In genomic region chr5:79846198-79846521, GRCh38 we compare ENCODE assay signal across 20 cellular contexts.
DNase-seq lines count a peak whose midpoint lies in the region; TF ChIP-seq lines count a peak whose summit lies in the region.
"Had no signal": no experiment of that assay in that cellular context is flagged by ENCODE, and none has a peak within 500 bp of the region (broad histone marks: within the 10 kb centered on the region; RNA-seq: fewer than 3 reads in every experiment).

No MANE protein-coding gene starts in this region.

- TF ChIP-seq CTCF in osteocyte (IDR thresholded peaks at IDR 0.05): no peak

- peak overlapping the region; percentile 29; the same call in 1 of the 2 replicates for H3K4me2 ChIP-seq in BLaER1
- H3K4me2 ChIP-seq: A549 had no signal

- no peaks in the 10 kb centered on the region for H3K36me3 ChIP-seq in BLaER1
- H3K36me3 ChIP-seq: neutrophil had no signal

- H3K9me3 Mint-ChIP-seq in activated CD4-positive, alpha-beta T cell treated with anti-CD3 and anti-CD28 coated beads, Interleukin-2, amount 10 ng/mL, durations not matched to agents 24 days and 14 days: peaks cover 3% of the 10 kb centered on the region
- H3K9me3 Mint-ChIP-seq in activated T-helper 2 cell treated with anti-CD3 and anti-CD28 coated beads, Interferon-gamma antibody, Interleukin-2, Interleukin-4, amounts not matched to agents 10 μg/mL and 5 μg/mL and 100 μg/mL, durations not matched to agents 14 hours and 24 hours and 36 hours: no peaks in the 10 kb centered on the region
- no peaks in the 10 kb centered on the region for H3K9me3 Mint-ChIP-seq in osteocyte (ENCODE audit: unreplicated experiment)
- H3K9me3 Mint-ChIP-seq: activated naive CD8-positive, alpha-beta T cell treated with anti-CD3 and anti-CD28 coated beads for 36 hours had no signal

- peak overlapping the region; percentile 75 for H3K27ac Mint-ChIP-seq in activated CD4-positive, alpha-beta T cell treated with anti-CD3 and anti-CD28 coated beads, Interleukin-2, amount 10 ng/mL, durations not matched to agents 24 days and 14 days
- H3K27ac Mint-ChIP-seq in activated T-helper 2 cell treated with anti-CD3 and anti-CD28 coated beads, Interferon-gamma antibody, Interleukin-2, Interleukin-4, amounts not matched to agents 10 μg/mL and 5 μg/mL and 100 μg/mL, durations not matched to agents 14 hours and 24 hours and 36 hours: peak overlapping the region; percentile 50
- no peak overlapping the region for H3K27ac Mint-ChIP-seq in osteocyte (ENCODE audit: unreplicated experiment)

- H3K9ac ChIP-seq in BLaER1: no peak overlapping the region

- no peaks in the 10 kb centered on the region for H3K27me3 ChIP-seq in BLaER1

- DNase-seq in activated CD4-positive, alpha-beta T cell treated with anti-CD3 and anti-CD28 coated beads, Interleukin-2, amount 10 ng/mL, durations not matched to agents 24 days and 14 days: no peak
- no peak for DNase-seq in activated CD4-positive, alpha-beta T cell treated with anti-CD3 and anti-CD28 coated beads, Interleukin-2, amount 50 U/mL, for 48 hours
- DNase-seq in activated T-helper 2 cell treated with anti-CD3 and anti-CD28 coated beads, Interferon-gamma antibody, Interleukin-2, Interleukin-4, amounts not matched to agents 10 μg/mL and 5 μg/mL and 100 μg/mL, durations not matched to agents 14 hours and 24 hours and 36 hours (ENCODE audit: low spot score): no peak
- DNase-seq in osteocyte (ENCODE audit: extremely low spot score, unreplicated experiment) (peak; percentile 2), AML-193 (lab: John Stamatoyannopoulos, UW) (no peak), EL (no peak), occipital lobe (lab: John Stamatoyannopoulos, UW) (no peak)
- DNase-seq: activated effector memory CD4-positive, alpha-beta T cell treated with Interleukin-2 at 50 U/mL for 16 hours; Calu3; cerebellar nuclear complex; H7; left cardiac atrium; mesendoderm; NCI-H187; NCI-H526 had no signal

- intact Hi-C loops in activated CD4-positive, alpha-beta T cell treated with anti-CD3 and anti-CD28 coated beads, Interleukin-2, amount 10 ng/mL, durations not matched to agents 24 days and 14 days (cut with micrococcal nuclease): loop anchor here (5.0 kb wide), 2 partner anchors 234 to 609 kb away; partner anchors contain the start of genes JMY and TENT2
- intact Hi-C loops in activated T-helper 2 cell treated with anti-CD3 and anti-CD28 coated beads, Interferon-gamma antibody, Interleukin-2, Interleukin-4, amounts not matched to agents 10 μg/mL and 5 μg/mL and 100 μg/mL, durations not matched to agents 14 hours and 24 hours and 36 hours (cut with micrococcal nuclease): loop anchor here (5.0 kb wide), 2 partner anchors 234 to 911 kb away; partner anchors contain the start of gene TENT2

- H3K4me1 ChIP-seq in BLaER1: peaks cover 23% of the 10 kb centered on the region
- H3K4me1 ChIP-seq: A549 had no signal

- H3K27me3 Mint-ChIP-seq in activated CD4-positive, alpha-beta T cell treated with anti-CD3 and anti-CD28 coated beads, Interleukin-2, amount 10 ng/mL, durations not matched to agents 24 days and 14 days: no peaks in the 10 kb centered on the region
- peaks cover 3% of the 10 kb centered on the region for H3K27me3 Mint-ChIP-seq in activated T-helper 2 cell treated with anti-CD3 and anti-CD28 coated beads, Interferon-gamma antibody, Interleukin-2, Interleukin-4, amounts not matched to agents 10 μg/mL and 5 μg/mL and 100 μg/mL, durations not matched to agents 14 hours and 24 hours and 36 hours (ENCODE audit: low read depth)
- peaks cover 8% of the 10 kb centered on the region for H3K27me3 Mint-ChIP-seq in osteocyte (ENCODE audit: unreplicated experiment)

- no peaks in the 10 kb centered on the region for H4K20me1 ChIP-seq in BLaER1

- peaks cover 5% of the 10 kb centered on the region; the same call in 1 of the 2 replicates for H3K9me3 ChIP-seq in BLaER1
- H3K9me3 ChIP-seq: A549, neutrophil had no signal

- no peaks in the 10 kb centered on the region for H3K36me3 Mint-ChIP-seq in activated CD4-positive, alpha-beta T cell treated with anti-CD3 and anti-CD28 coated beads, Interleukin-2, amount 10 ng/mL, durations not matched to agents 24 days and 14 days (ENCODE audit: low read depth)
- H3K36me3 Mint-ChIP-seq in activated T-helper 2 cell treated with anti-CD3 and anti-CD28 coated beads, Interferon-gamma antibody, Interleukin-2, Interleukin-4, amounts not matched to agents 10 μg/mL and 5 μg/mL and 100 μg/mL, durations not matched to agents 14 hours and 24 hours and 36 hours (ENCODE audit: low read depth): no peaks in the 10 kb centered on the region
- no peaks in the 10 kb centered on the region for H3K36me3 Mint-ChIP-seq in osteocyte (ENCODE audit: unreplicated experiment)
- H3K36me3 Mint-ChIP-seq: activated naive CD8-positive, alpha-beta T cell treated with anti-CD3 and anti-CD28 coated beads for 36 hours had no signal

- H3K4me1 Mint-ChIP-seq in activated CD4-positive, alpha-beta T cell treated with anti-CD3 and anti-CD28 coated beads, Interleukin-2, amount 10 ng/mL, durations not matched to agents 24 days and 14 days: peaks cover 21% of the 10 kb centered on the region
- peaks cover 22% of the 10 kb centered on the region for H3K4me1 Mint-ChIP-seq in activated T-helper 2 cell treated with anti-CD3 and anti-CD28 coated beads, Interferon-gamma antibody, Interleukin-2, Interleukin-4, amounts not matched to agents 10 μg/mL and 5 μg/mL and 100 μg/mL, durations not matched to agents 14 hours and 24 hours and 36 hours (ENCODE audit: low read depth)
- no peaks in the 10 kb centered on the region for H3K4me1 Mint-ChIP-seq in osteocyte (ENCODE audit: unreplicated experiment)

- H3K27ac ChIP-seq in BLaER1: no peak overlapping the region
- H3K27ac ChIP-seq: A549, C4-2B, neutrophil had no signal

- no peak overlapping the region for H3K4me3 ChIP-seq in BLaER1
- H3K4me3 ChIP-seq: A549 had no signal

- no peak overlapping the region for H3K4me3 Mint-ChIP-seq in activated CD4-positive, alpha-beta T cell treated with anti-CD3 and anti-CD28 coated beads, Interleukin-2, amount 10 ng/mL, durations not matched to agents 24 days and 14 days
- no peak overlapping the region for H3K4me3 Mint-ChIP-seq in activated T-helper 2 cell treated with anti-CD3 and anti-CD28 coated beads, Interferon-gamma antibody, Interleukin-2, Interleukin-4, amounts not matched to agents 10 μg/mL and 5 μg/mL and 100 μg/mL, durations not matched to agents 14 hours and 24 hours and 36 hours (ENCODE audit: low read depth)
- H3K4me3 Mint-ChIP-seq in osteocyte (ENCODE audit: unreplicated experiment): no peak overlapping the region
- H3K4me3 Mint-ChIP-seq: activated naive CD8-positive, alpha-beta T cell treated with anti-CD3 and anti-CD28 coated beads for 36 hours had no signal
